ENCODE assay signal across 10 cellular contexts in genomic region chr9:31030741-31031202, GRCh38.
DNase-seq lines count a peak whose midpoint lies in the region; ATAC-seq, FAIRE-seq and TF ChIP-seq lines count a peak whose summit lies in the region.
"Had no signal": no experiment of that assay in that cellular context is flagged by ENCODE, and none has a peak within 500 bp of the region (broad histone marks: within the 10 kb centered on the region; RNA-seq: fewer than 3 reads in every experiment).

No MANE protein-coding gene starts in this region.

- TF ChIP-seq CTCF in cardiac muscle cell (IDR thresholded peaks at IDR 0.05; ENCODE audit: low read depth, low read length) (no peak), astrocyte (IDR thresholded peaks at IDR 0.05; ENCODE audit: insufficient read depth, low read depth, low read length) (no peak), keratinocyte (optimal IDR thresholded peaks at IDR 0.05 in 1 of 3, IDR thresholded peaks at IDR 0.05 in 1 of 3, conservative IDR thresholded peaks at IDR 0.05 in 1 of 3; ENCODE audit: extremely low read depth in 1 of 3, insufficient read depth in 2 of 3, low read length in 3 of 3) (no peak)

- intact Hi-C loops in left cardiac atrium (cut with DNase I): no loop called here

- no peaks in the 10 kb centered on the region for H4K20me1 ChIP-seq in astrocyte (ENCODE audit: insufficient read depth, low read length)
- no peaks in the 10 kb centered on the region for H4K20me1 ChIP-seq in keratinocyte (ENCODE audit: control insufficient read depth, extremely low read depth, insufficient read depth, low read length)

- H3K9ac ChIP-seq in astrocyte (ENCODE audit: low read length): peak overlapping the region; percentile 60
- no peak overlapping the region for H3K9ac ChIP-seq in keratinocyte (ENCODE audit: control insufficient read depth, extremely low read depth, insufficient read depth, low read length)
- H3K9ac ChIP-seq: KMS-11 had no signal

- H3K4me3 ChIP-seq in cardiac muscle cell (no peak overlapping the region), astrocyte (ENCODE audit: insufficient read depth, low read depth, low read length) (peak overlapping the region; percentile 50), keratinocyte (ENCODE audit: control insufficient read depth in 2 of 3, extremely low read depth in 1 of 3, insufficient read depth in 2 of 3, low read depth in 1 of 3, low read length in 3 of 3) (peak overlapping the region in 1 of 3 experiments; percentile 37)

- ATAC-seq in left cardiac atrium (no peak), HG02588 (IDR thresholded peaks at IDR 0.05; ENCODE audit: unreplicated experiment) (no peak), HG02798 (IDR thresholded peaks at IDR 0.05; ENCODE audit: poor library complexity, unreplicated experiment) (no peak), HG02763 (IDR thresholded peaks at IDR 0.05; ENCODE audit: unreplicated experiment) (no peak)
- ATAC-seq: natural killer cell treated with Interleukin-12 subunit alpha and Interleukin-12 subunit beta and Interleukin-15 and Interleukin-18, amount 100 ng/mL, for 72 hours had no signal

- peak; percentile 15 to 59 for DNase-seq in cardiac muscle cell (ENCODE audit: low read depth in 1 of 2, low spot score in 1 of 2)
- no peak for DNase-seq in left cardiac atrium
- DNase-seq in astrocyte (ENCODE audit: low read depth): peak; percentile 39
- no peak for DNase-seq in keratinocyte (ENCODE audit: low read depth, low spot score)
- DNase-seq in urothelium cell line (ENCODE audit: low spot score): peak; percentile 12

- H3K9me3 ChIP-seq in cardiac muscle cell (ENCODE audit: low read depth) (no peaks in the 10 kb centered on the region), astrocyte (ENCODE audit: insufficient read depth, low read depth, low read length) (no peaks in the 10 kb centered on the region), keratinocyte (ENCODE audit: control insufficient read depth, low read depth, low read length) (no peaks in the 10 kb centered on the region)

- no peaks in the 10 kb centered on the region for H3K9me1 ChIP-seq in keratinocyte (ENCODE audit: control insufficient read depth, extremely low read depth, insufficient read depth, low read length)

- H3K27ac Mint-ChIP-seq in astrocyte (ENCODE audit: unreplicated experiment): peak overlapping the region; percentile 96
- H3K27ac Mint-ChIP-seq: natural killer cell treated with Interleukin-12 subunit alpha and Interleukin-12 subunit beta and Interleukin-15 and Interleukin-18, amount 100 ng/mL, for 72 hours had no signal

- peak overlapping the region; percentile 77 for H3K4me2 ChIP-seq in astrocyte (ENCODE audit: low read length)
- no peak overlapping the region for H3K4me2 ChIP-seq in keratinocyte (ENCODE audit: control insufficient read depth, extremely low read depth, insufficient read depth, low read depth, low read length)
- H3K4me2 ChIP-seq: KMS-11 had no signal

- FAIRE-seq in astrocyte (lab: Jason Lieb, UNC) (no peak), keratinocyte (lab: Jason Lieb, UNC) (no peak), urothelium cell line (lab: Jason Lieb, UNC) (no peak)

- H3K79me2 ChIP-seq in astrocyte (ENCODE audit: insufficient read depth, low read length) (no peaks in the 10 kb centered on the region), keratinocyte (ENCODE audit: control insufficient read depth, insufficient read depth, low read length) (no peaks in the 10 kb centered on the region)

- dilution Hi-C loops in keratinocyte (cut with MboI; ENCODE audit: extremely low pct_ligation_motif_present, low sequenced_read_pairs): no loop called here

- H2AFZ ChIP-seq in astrocyte (ENCODE audit: low read depth, low read length) (peak overlapping the region; percentile 70), keratinocyte (ENCODE audit: control insufficient read depth, low read length) (peak overlapping the region; percentile 59)

- H3K27me3 ChIP-seq in cardiac muscle cell (no peaks in the 10 kb centered on the region), astrocyte (ENCODE audit: insufficient read depth, low read length) (no peaks in the 10 kb centered on the region), keratinocyte (ENCODE audit: control insufficient read depth, extremely low read depth, insufficient read depth, low read length) (no peaks in the 10 kb centered on the region)

- no peaks in the 10 kb centered on the region for H3K9me3 Mint-ChIP-seq in astrocyte (ENCODE audit: unreplicated experiment)

- H3K36me3 ChIP-seq in cardiac muscle cell: no peaks in the 10 kb centered on the region
- no peaks in the 10 kb centered on the region for H3K36me3 ChIP-seq in astrocyte (ENCODE audit: insufficient read depth, low read length)
- H3K36me3 ChIP-seq in keratinocyte (ENCODE audit: control insufficient read depth in 2 of 2, extremely low read depth in 1 of 2, insufficient read depth in 2 of 2, low read length in 2 of 2): no peaks in the 10 kb centered on the region

- H3K27ac ChIP-seq in cardiac muscle cell: no peak overlapping the region
- peak overlapping the region; percentile 32 for H3K27ac ChIP-seq in astrocyte (ENCODE audit: low read depth, low read length)
- no peak overlapping the region for H3K27ac ChIP-seq in keratinocyte (ENCODE audit: control insufficient read depth, insufficient read depth, low read length)
- H3K27ac ChIP-seq: KMS-11 had no signal

- H3K4me1 ChIP-seq in cardiac muscle cell (ENCODE audit: low read depth): no peaks in the 10 kb centered on the region
- H3K4me1 ChIP-seq in astrocyte (ENCODE audit: insufficient read depth, low read length): peaks cover 5% of the 10 kb centered on the region
- H3K4me1 ChIP-seq in keratinocyte (ENCODE audit: control insufficient read depth, extremely low read depth, insufficient read depth, low read length): no peaks in the 10 kb centered on the region

- H3K36me3 Mint-ChIP-seq in astrocyte (ENCODE audit: low read depth, unreplicated experiment): no peaks in the 10 kb centered on the region
- H3K36me3 Mint-ChIP-seq: natural killer cell treated with Interleukin-12 subunit alpha and Interleukin-12 subunit beta and Interleukin-15 and Interleukin-18, amount 100 ng/mL, for 72 hours had no signal

- peaks cover 17% of the 10 kb centered on the region for H3K4me1 Mint-ChIP-seq in astrocyte (ENCODE audit: low read depth, unreplicated experiment)

- H3K4me3 Mint-ChIP-seq in astrocyte (ENCODE audit: unreplicated experiment): peak overlapping the region; percentile 63
- H3K4me3 Mint-ChIP-seq: natural killer cell treated with Interleukin-12 subunit alpha and Interleukin-12 subunit beta and Interleukin-15 and Interleukin-18, amount 100 ng/mL, for 72 hours had no signal

- H3K27me3 Mint-ChIP-seq in astrocyte (ENCODE audit: low read depth, unreplicated experiment): no peaks in the 10 kb centered on the region
- H3K27me3 Mint-ChIP-seq: natural killer cell treated with Interleukin-12 subunit alpha and Interleukin-12 subunit beta and Interleukin-15 and Interleukin-18, amount 100 ng/mL, for 72 hours had no signal

Comparison
In these comparisons a context has a peak if more than half of its experiments do, and no peak if none do; other contexts are left out.
1. DNase-seq: peak in cardiac muscle cell (2 of 2), astrocyte (single experiment) and urothelium cell line (single experiment); none in left cardiac atrium (single experiment) and keratinocyte (single experiment).